Comparison of ENCODE assay signal across 30 cellular contexts in the genomic region with DNA sequence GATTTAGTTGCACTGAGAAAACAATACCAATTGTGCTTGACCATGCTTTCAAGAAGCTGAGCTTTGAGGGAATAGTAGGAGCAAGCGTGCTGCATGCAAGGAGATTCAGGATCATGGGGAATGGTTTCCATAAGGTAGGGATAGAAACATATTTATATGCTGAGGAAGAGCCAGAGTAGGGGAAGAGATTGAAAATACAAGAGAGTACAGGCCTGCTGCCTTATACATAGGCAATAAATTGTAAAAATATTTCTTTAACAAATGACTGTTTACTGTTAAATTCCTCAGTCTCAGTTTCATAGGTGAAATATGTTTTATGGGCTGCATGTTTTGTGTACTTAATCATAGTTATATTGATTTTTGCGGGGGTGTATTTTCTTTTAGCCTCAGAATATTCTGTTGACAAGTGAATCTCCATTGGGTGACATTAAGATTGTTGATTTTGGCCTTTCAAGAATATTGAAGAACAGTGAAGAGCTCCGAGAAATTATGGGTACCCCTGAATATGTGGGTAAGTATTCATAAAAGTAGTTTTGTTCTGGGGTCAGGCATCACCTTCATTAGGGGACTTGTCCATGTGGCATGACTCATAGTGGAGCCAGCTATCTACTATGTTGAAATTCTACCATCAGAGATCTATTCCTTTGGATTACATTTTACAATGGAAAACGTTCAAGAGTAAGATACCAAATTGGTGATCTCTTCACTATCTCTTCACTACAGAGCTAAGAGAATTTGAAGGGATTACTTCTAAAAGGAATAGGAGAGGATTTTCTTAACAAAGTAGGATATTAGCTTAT. TPM values are rescaled to one million over a fixed set of nuclear protein-coding genes. Genes with fewer than 3 reads are reported as not detected.
DNase-seq lines count a peak whose midpoint lies in the region; ATAC-seq, FAIRE-seq and TF ChIP-seq lines count a peak whose summit lies in the region.
"Had no signal": no experiment of that assay in that cellular context is flagged by ENCODE, and none has a peak within 500 bp of the region (broad histone marks: within the 10 kb centered on the region; RNA-seq: fewer than 3 reads in every experiment).

No MANE protein-coding gene starts in this region.

- H4K20me1 ChIP-seq in GM23248 (ENCODE audit: insufficient read depth) (no peaks in the 10 kb centered on the region; the same call in 1 of the 2 replicates), OCI-LY1 (ENCODE audit: insufficient read depth, low read length) (no peaks in the 10 kb centered on the region)

- POLR2A ChIA-PET in A549 (lab: Yijun Ruan, JAX) = interaction anchor here (0.6 to 0.9 kb wide), 3 partner anchors 9 to 110 kb away, joined by 3 to 6 read pairs (median 3); a partner anchor contains a TSS

- peaks cover 33% of the 10 kb centered on the region for H3K36me3 Mint-ChIP-seq in activated T-cell treated with anti-CD3 and anti-CD28 coated beads, Interleukin-2, amount 50 U/mL, for 4 hours (ENCODE audit: insufficient read depth)

- no peaks in the 10 kb centered on the region for H3K9me3 Mint-ChIP-seq in activated T-cell treated with anti-CD3 and anti-CD28 coated beads, Interleukin-2, amount 50 U/mL, for 4 hours
- H3K9me3 Mint-ChIP-seq: activated naive CD8-positive, alpha-beta T cell treated with anti-CD3 and anti-CD28 coated beads, Interleukin-2, amount 50 U/mL, for 24 hours; GM23338; nephron; T-helper 2 cell treated with Interferon-gamma antibody and Interleukin-4, amounts not matched to agents 5 μg/mL and 100 μg/mL, for 36 hours had no signal

- no peak for TF ChIP-seq POLR2A in A549 (IDR thresholded peaks at IDR 0.05; ENCODE audit: low read length)

- ATAC-seq in A549 = no peak; a peak in 2 of 6 replicates
- ATAC-seq in activated T-cell treated with anti-CD3 and anti-CD28 coated beads, Interleukin-2, amount 50 U/mL, for 4 hours = no peak
- ATAC-seq: activated naive CD8-positive, alpha-beta T cell treated with anti-CD3 and anti-CD28 coated beads, Interleukin-2, amount 50 U/mL, for 24 hours; body of pancreas; GM12878; GM23338; heart right ventricle; lower lobe of right lung; mucosa of descending colon; Right ventricle myocardium inferior had no signal

- H3K27me3 Mint-ChIP-seq in activated T-cell treated with anti-CD3 and anti-CD28 coated beads, Interleukin-2, amount 50 U/mL, for 4 hours (ENCODE audit: low read depth) = no peaks in the 10 kb centered on the region
- H3K27me3 Mint-ChIP-seq: activated naive CD8-positive, alpha-beta T cell treated with anti-CD3 and anti-CD28 coated beads, Interleukin-2, amount 50 U/mL, for 24 hours had no signal

- no peak overlapping the region for H3K4me3 ChIP-seq in A549
- no peak overlapping the region for H3K4me3 ChIP-seq in GM23248
- H3K4me3 ChIP-seq in OCI-LY1 (ENCODE audit: low read depth, low read length, poor library complexity, severe bottlenecking) = no peak overlapping the region
- H3K4me3 ChIP-seq in foreskin fibroblast (ENCODE audit: low read depth in 1 of 2, low read length in 2 of 2) = no peak overlapping the region
- H3K4me3 ChIP-seq: BLaER1 treated with 17β-estradiol and CSF1 and Interleukin-3, amounts not matched to agents 10 nM and 100 nM; body of pancreas; GM12878; GM23338; heart right ventricle; lower lobe of right lung; mucosa of descending colon; transverse colon had no signal

- H3K9ac ChIP-seq in GM23248 (no peak overlapping the region), OCI-LY1 (ENCODE audit: low read length) (no peak overlapping the region)
- H3K9ac ChIP-seq: BLaER1 treated with 17β-estradiol and CSF1 and Interleukin-3, amounts not matched to agents 10 nM and 100 nM; parathyroid adenoma had no signal

- DNase-seq in A549 (ENCODE audit: low read depth in 1 of 2, low spot score in 1 of 2) = no peak
- DNase-seq in GM23248 = peak; percentile 52
- peak; percentile 38 to 65 for DNase-seq in foreskin fibroblast
- no peak for DNase-seq in activated T-cell treated with anti-CD3 and anti-CD28 coated beads, Interleukin-2, amount 50 U/mL, for 4 hours
- no peak for DNase-seq in central memory CD4-positive, alpha-beta T cell
- DNase-seq in LoVo (ENCODE audit: low spot score) = no peak
- DNase-seq in stimulated activated CD4-positive, alpha-beta T cell treated with anti-CD3 and anti-CD28 coated beads, Interleukin-1b, Interleukin-23, amount 100 ng/mL, for 48 hours = no peak
- DNase-seq: ACHN; activated CD4-positive, alpha-beta T cell treated with anti-CD3 and anti-CD28 coated beads for 4 hours; activated gamma-delta T cell treated with Interleukin-2 at 50 U/mL for 16 hours; activated naive CD8-positive, alpha-beta T cell treated with anti-CD3 and anti-CD28 coated beads, Interleukin-2, amount 50 U/mL, for 24 hours; activated T-cell treated with anti-CD3 and anti-CD28 coated beads, Interleukin-2, amount 50 U/mL, for 1 hour; body of pancreas; heart right ventricle; lower lobe of right lung; mucosa of descending colon; NCI-H1105 treated with DMSO at 0.1 percent for 48 hours; NCI-H2029; NCI-H226; NCI-H82; OCI-M1; transverse colon had no signal

- in situ Hi-C loops in GM23248 (cut with MboI) = no loop called here

- WGBS in A549 (ENCODE audit: missing lambda C conversion rate) = 56% methylated on average over 4 of the region's 4 CpGs
- 88 to 89% methylated on average over 4 of the region's 4 CpGs for WGBS in GM23248 (ENCODE audit: low coverage in 1 of 2, low lambda C conversion rate in 2 of 2, missing lambda C conversion rate in 2 of 2), 2 experiments

- H3K9me2 ChIP-seq in GM23248 (ENCODE audit: insufficient read depth) = no peaks in the 10 kb centered on the region
- H3K9me2 ChIP-seq in OCI-LY1 (ENCODE audit: low read depth, low read length) = no peaks in the 10 kb centered on the region

- H3K4me1 ChIP-seq in A549 (peaks cover 13% of the 10 kb centered on the region), GM23248 (ENCODE audit: insufficient read depth) (peaks cover 59% of the 10 kb centered on the region), OCI-LY1 (ENCODE audit: insufficient read depth, low read length, severe bottlenecking) (peaks cover 82% of the 10 kb centered on the region)
- H3K4me1 ChIP-seq: parathyroid adenoma had no signal

- H3K27me3 ChIP-seq in GM23248 (replicated peaks; ENCODE audit: insufficient read depth) (no peaks in the 10 kb centered on the region), OCI-LY1 (ENCODE audit: insufficient read depth, low read length) (no peaks in the 10 kb centered on the region)
- H3K27me3 ChIP-seq: BLaER1 treated with 17β-estradiol and CSF1 and Interleukin-3, amounts not matched to agents 10 nM and 100 nM; body of pancreas; heart right ventricle; transverse colon had no signal

- H3F3A ChIP-seq in GM23248 (ENCODE audit: insufficient read depth) (peaks cover 70% of the 10 kb centered on the region), OCI-LY1 (ENCODE audit: insufficient read depth, low read length) (no peaks in the 10 kb centered on the region)

- H3K9me3 ChIP-seq in A549 (no peaks in the 10 kb centered on the region), GM23248 (ENCODE audit: low read depth) (no peaks in the 10 kb centered on the region), OCI-LY1 (ENCODE audit: low read length) (no peaks in the 10 kb centered on the region)
- H3K9me3 ChIP-seq: body of pancreas, heart right ventricle, lower lobe of right lung, mucosa of descending colon, transverse colon had no signal

- H3K4me2 ChIP-seq in A549 (0 out of 3 replicates have a peak overlapping the region, but pooled peaks have one; percentile 11), GM23248 (ENCODE audit: unreplicated experiment) (no peak overlapping the region), OCI-LY1 (ENCODE audit: low read length) (no peak overlapping the region; the same call in 1 of the 2 replicates)
- H3K4me2 ChIP-seq: BLaER1 treated with 17β-estradiol and CSF1 and Interleukin-3, amounts not matched to agents 10 nM and 100 nM; GM23338 had no signal

- H3K79me2 ChIP-seq in GM23248 (ENCODE audit: insufficient read depth) (peaks cover 100% of the 10 kb centered on the region), OCI-LY1 (ENCODE audit: insufficient read depth, low read length) (peaks cover 46% of the 10 kb centered on the region)
- H3K79me2 ChIP-seq: parathyroid adenoma had no signal

- CTCF ChIA-PET in A549 (lab: Yijun Ruan, JAX) = interaction anchor here (1.7 to 3.7 kb wide), 3 partner anchors 37 to 219 kb away, joined by 5 to 18 read pairs (median 14); a partner anchor contains a TSS

- TF ChIP-seq CTCF in A549 (IDR thresholded peaks at IDR 0.05) (no peak), OCI-LY1 (IDR thresholded peaks at IDR 0.05; ENCODE audit: low read length) (no peak), foreskin fibroblast (IDR thresholded peaks at IDR 0.05; ENCODE audit: low read depth, low read length) (no peak)

- H3K27ac ChIP-seq in A549 = no peak overlapping the region
- peak overlapping the region; percentile 18 for H3K27ac ChIP-seq in GM23248
- peak overlapping the region; percentile 37 for H3K27ac ChIP-seq in OCI-LY1 (ENCODE audit: low read depth, low read length, poor library complexity, severe bottlenecking)
- H3K27ac ChIP-seq: BLaER1 treated with 17β-estradiol and CSF1 and Interleukin-3, amounts not matched to agents 10 nM and 100 nM; body of pancreas; heart right ventricle; lower lobe of right lung; parathyroid adenoma; transverse colon had no signal

- TF ChIP-seq EP300 in A549 (IDR thresholded peaks at IDR 0.05) = no peak

- H3K36me3 ChIP-seq in GM23248 (ENCODE audit: low read depth) (peaks cover 60% of the 10 kb centered on the region), OCI-LY1 (ENCODE audit: insufficient read depth, low read length) (peaks cover 93% of the 10 kb centered on the region)

- H2AFZ ChIP-seq in GM23248 (no peak overlapping the region), OCI-LY1 (ENCODE audit: low read length) (no peak overlapping the region)
- H2AFZ ChIP-seq: GM23338, parathyroid adenoma had no signal

- peaks cover 49% of the 10 kb centered on the region for H3K4me1 Mint-ChIP-seq in activated T-cell treated with anti-CD3 and anti-CD28 coated beads, Interleukin-2, amount 50 U/mL, for 4 hours (ENCODE audit: low read depth)
- H3K4me1 Mint-ChIP-seq: nephron had no signal

- FAIRE-seq in A549 (lab: Jason Lieb, UNC) = no peak
- FAIRE-seq: GM12878 had no signal

- H3K4me3 Mint-ChIP-seq in activated T-cell treated with anti-CD3 and anti-CD28 coated beads, Interleukin-2, amount 50 U/mL, for 4 hours = no peak overlapping the region
- H3K4me3 Mint-ChIP-seq: activated naive CD8-positive, alpha-beta T cell treated with anti-CD3 and anti-CD28 coated beads, Interleukin-2, amount 50 U/mL, for 24 hours; GM23338; nephron; T-helper 2 cell treated with Interferon-gamma antibody and Interleukin-4, amounts not matched to agents 5 μg/mL and 100 μg/mL, for 36 hours had no signal

- no peak for TF ChIP-seq RAD21 in A549 (conservative IDR thresholded peaks at IDR 0.05 in 1 of 2, IDR thresholded peaks at IDR 0.05 in 1 of 2)

RNA-seq across cellular contexts. Expression of a gene that starts 36.5 kb away (rescaled TPM):
- polyA plus RNA-seq in A549 (2011; rRNA removed) (20.2 and 27.3 TPM in 2 replicates), A549 (2017; fragmentation: RNase III; extraction: RNeasy Plus Mini Kit Qiagen cat#74134 plus additional on column Dnase treatment) (40.4 to 47.5 TPM (median 45.6 TPM) in 3 replicates), GM23248 (2016; fragmentation: Nextera tagmentation; extraction: Ambion mirVana) (102 TPM in 2 replicates)
- polyA plus RNA-seq in A549 (2012; cell fraction: cytosol; rRNA removed) = 7.2 and 8.7 TPM in 2 replicates
- 5.0 and 5.3 TPM in 2 replicates for polyA plus RNA-seq in A549 (2012; cell fraction: nucleus; rRNA removed)
- polyA minus RNA-seq in A549 (2011; rRNA and poly(A)+ RNA removed) = 4.4 and 5.1 TPM in 2 replicates
- total RNA-seq in GM23248 (2014; rRNA removed; shearing (Covaris generic)) = 132 and 137 TPM in 2 replicates
- total RNA-seq in activated T-cell treated with anti-CD3 and anti-CD28 coated beads, Interleukin-2, amount 50 U/mL, for 4 hours = 10 to 100 TPM; 32.0 to 40.1 (median 33.3) TPM

Comparison
In these comparisons a context has a peak if more than half of its experiments do, and no peak if none do; other contexts are left out.
1. DNase-seq: peak in GM23248 (single experiment) and foreskin fibroblast (2 of 2); none in A549 (0 of 2), activated T-cell treated with anti-CD3 and anti-CD28 coated beads, Interleukin-2, amount 50 U/mL, for 4 hours (single experiment), central memory CD4-positive, alpha-beta T cell (single experiment), LoVo (single experiment) and stimulated activated CD4-positive, alpha-beta T cell treated with anti-CD3 and anti-CD28 coated beads, Interleukin-1b, Interleukin-23, amount 100 ng/mL, for 48 hours (single experiment).
2. H3K27ac ChIP-seq: peak in GM23248 (single experiment) and OCI-LY1 (single experiment); none in A549 (0 of 2).